In genomic region chr2:164551519-164551918, GRCh38 we compare ENCODE assay signal across 28 cellular contexts.
"Had no signal": no experiment of that assay in that cellular context is flagged by ENCODE, and none has a peak within 500 bp of the region (broad histone marks: within the 10 kb centered on the region; RNA-seq: fewer than 3 reads in every experiment).

No MANE protein-coding gene starts in this region.

- DNase-seq: colonic mucosa; cortex of kidney; dermis blood vessel endothelial cell; dorsolateral prefrontal cortex; effector CD4-positive, alpha-beta T cell; effector CD8-positive, alpha-beta T cell; effector memory CD4-positive, alpha-beta T cell; effector memory CD8-positive, alpha-beta T cell; endodermal cell; erythroblast; esophagus squamous epithelium; foreskin fibroblast; foreskin keratinocyte; foreskin melanocyte; gastrocnemius medialis; glutamatergic neuron; head of caudate nucleus; heart left ventricle had no signal

- H3K27ac ChIP-seq: colonic mucosa, coronary artery, dorsolateral prefrontal cortex, epithelial cell of prostate, esophagus muscularis mucosa, esophagus squamous epithelium, foreskin keratinocyte, gastrocnemius medialis, gastroesophageal sphincter, heart left ventricle had no signal

- ATAC-seq: effector memory CD8-positive, alpha-beta T cell; esophagus mucosa; foreskin keratinocyte; gastrocnemius medialis; gastroesophageal sphincter; heart left ventricle had no signal

- H3K27me3 ChIP-seq: colonic mucosa, dorsolateral prefrontal cortex, esophagus muscularis mucosa, esophagus squamous epithelium, foreskin keratinocyte, gastrocnemius medialis, gastroesophageal sphincter, heart left ventricle had no signal

- H3K4me3 ChIP-seq: colonic mucosa, coronary artery, dorsolateral prefrontal cortex, esophagus muscularis mucosa, esophagus squamous epithelium, gastrocnemius medialis, gastroesophageal sphincter, heart left ventricle had no signal

- FAIRE-seq: colon, endometrium, endothelial cell of umbilical vein, frontal cortex had no signal

- H3K9me3 Mint-ChIP-seq: dendritic cell treated with granulocyte-macrophage colony-stimulating factor and Interleukin-4, amounts not matched to agents 40 ng/mL and 50 ng/mL, for 4 days had no signal

- H3K27ac Mint-ChIP-seq: dendritic cell treated with granulocyte-macrophage colony-stimulating factor and Interleukin-4, amounts not matched to agents 40 ng/mL and 50 ng/mL, for 4 days; effector memory CD8-positive, alpha-beta T cell; endodermal cell had no signal

- H3K4me1 Mint-ChIP-seq: endodermal cell had no signal

- H3K9me3 ChIP-seq: colonic mucosa, esophagus muscularis mucosa, esophagus squamous epithelium, gastrocnemius medialis, gastroesophageal sphincter had no signal

- H3K27me3 Mint-ChIP-seq: dendritic cell treated with granulocyte-macrophage colony-stimulating factor and Interleukin-4, amounts not matched to agents 40 ng/mL and 50 ng/mL, for 4 days; effector memory CD8-positive, alpha-beta T cell had no signal

- H3K4me3 Mint-ChIP-seq: dendritic cell treated with granulocyte-macrophage colony-stimulating factor and Interleukin-4, amounts not matched to agents 40 ng/mL and 50 ng/mL, for 4 days; effector memory CD8-positive, alpha-beta T cell; endodermal cell had no signal

- H3K36me3 ChIP-seq: colonic mucosa, esophagus muscularis mucosa, esophagus squamous epithelium, gastrocnemius medialis, gastroesophageal sphincter, heart left ventricle had no signal

- H3K4me1 ChIP-seq: colonic mucosa, esophagus squamous epithelium, foreskin keratinocyte, gastroesophageal sphincter had no signal
